8 cellular contexts compared by ENCODE assay signal in the genomic region with DNA sequence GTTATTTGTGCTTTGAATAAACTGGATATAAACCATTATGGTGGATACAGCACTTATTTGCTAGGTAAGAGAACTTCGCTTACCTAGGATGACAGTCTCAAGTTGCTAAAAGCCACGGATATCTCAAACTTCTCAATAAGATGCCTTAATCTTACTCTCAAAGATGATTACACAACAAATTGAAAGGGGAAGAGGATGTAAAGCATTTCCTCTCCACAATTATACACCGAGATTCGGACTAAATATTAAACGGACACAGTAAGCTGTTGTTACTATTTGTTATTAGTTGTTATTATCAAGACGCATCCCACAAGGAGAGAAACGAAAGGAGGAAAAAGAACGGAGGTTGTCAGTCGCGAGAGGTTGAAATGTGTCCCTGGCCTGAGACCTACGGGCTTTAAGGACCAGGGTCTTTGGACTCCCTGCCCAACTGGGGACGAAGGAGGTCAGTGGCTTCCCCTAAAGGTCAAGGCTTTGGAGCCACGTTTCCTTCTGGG. TPM values are rescaled to one million over a fixed set of nuclear protein-coding genes. Genes with fewer than 3 reads are reported as not detected.
DNase-seq lines count a peak whose midpoint lies in the region; ATAC-seq and TF ChIP-seq lines count a peak whose summit lies in the region.

No MANE protein-coding gene starts in this region.

- H3K4me3 Mint-ChIP-seq in H9: peak overlapping the region; percentile 95 to 98

- no peak overlapping the region for H4K5ac ChIP-seq in H9 (ENCODE audit: insufficient read length, low read depth, low read length)

- in situ Hi-C loops in SK-MEL-5 (cut with HindIII; ENCODE audit: low pct_unique_long_range_greater_than_20kb, low sequenced_read_pairs): no loop called here

- no peaks in the 10 kb centered on the region for H3K9me2 ChIP-seq in neural cell (ENCODE audit: insufficient read depth, low read length)

- H3K14ac ChIP-seq in H9 (ENCODE audit: insufficient read depth, low read length): peak overlapping the region; percentile 65; the same call in 1 of the 2 replicates

- peak overlapping the region; percentile 54 for H3K18ac ChIP-seq in H9 (ENCODE audit: insufficient read length, low read depth, low read length)

- WGBS in H9 (ENCODE audit: extremely low coverage, insufficient read length, low lambda C conversion rate): no CpG with 5 or more reads among the region's 13 CpGs

- H2AFZ ChIP-seq in H9 (ENCODE audit: low read length) (no peak overlapping the region), neural cell (ENCODE audit: low read depth, low read length) (peak overlapping the region; percentile 100)

- H2BK5ac ChIP-seq in H9 (ENCODE audit: insufficient read length, low read length): no peak overlapping the region

- no peak overlapping the region for H3K56ac ChIP-seq in H9 (ENCODE audit: insufficient read length, low read depth, low read length)

- no peak overlapping the region for H4K91ac ChIP-seq in H9 (ENCODE audit: insufficient read length, low read depth, low read length)

- H3K4me2 ChIP-seq in H9 (ENCODE audit: insufficient read depth, insufficient read length, low read length) (peak overlapping the region; percentile 91), neural cell (ENCODE audit: low read length) (peak overlapping the region; percentile 99)

- H4K20me1 ChIP-seq in H9 (ENCODE audit: control insufficient read depth, insufficient read depth, insufficient read length) (no peaks in the 10 kb centered on the region), neural cell (ENCODE audit: insufficient read depth) (no peaks in the 10 kb centered on the region)

- H3K27me3 Mint-ChIP-seq in H9 (ENCODE audit: low read depth): no peaks in the 10 kb centered on the region

- H3K4ac ChIP-seq in H9 (ENCODE audit: low read depth, low read length): no peak overlapping the region

- TF ChIP-seq RAD21 in neural cell (conservative IDR thresholded peaks at IDR 0.05): no peak

- no peak for TF ChIP-seq EP300 in neural cell (conservative IDR thresholded peaks at IDR 0.05; ENCODE audit: poor library complexity, severe bottlenecking)

- no peaks in the 10 kb centered on the region for H3K79me2 ChIP-seq in H9 (ENCODE audit: insufficient read depth, low read length)
- peaks cover 28% of the 10 kb centered on the region for H3K79me2 ChIP-seq in neural cell (replicated peaks; ENCODE audit: insufficient read depth, low read length)

- H3K36me3 Mint-ChIP-seq in H9 (ENCODE audit: insufficient read depth in 1 of 3, low read depth in 3 of 3): no peaks in the 10 kb centered on the region; a peak in 1 of 7 replicates

- peaks cover 10% of the 10 kb centered on the region for H3K23me2 ChIP-seq in H9 (ENCODE audit: insufficient read length, low read depth, low read length, poor library complexity, severe bottlenecking)

- DNase-seq in Ammon's horn (ENCODE audit: low spot score): peak; percentile 49
- no peak for DNase-seq in H9
- DNase-seq in SK-MEL-5 (ENCODE audit: low read depth, low spot score): peak; percentile 14
- no peak for DNase-seq in epithelial cell of prostate (ENCODE audit: low read depth, low spot score)
- DNase-seq in NCI-H526 (lab: John Stamatoyannopoulos, UW): no peak
- no peak for DNase-seq in cortex of kidney (lab: John Stamatoyannopoulos, UW)

- H3K36me3 ChIP-seq in neural cell (ENCODE audit: insufficient read depth, low read length): no peaks in the 10 kb centered on the region

- H3F3A ChIP-seq in neural cell (ENCODE audit: insufficient read depth, low read length, poor library complexity, severe bottlenecking): peaks cover 5% of the 10 kb centered on the region

- peaks cover 7 to 11% of the 10 kb centered on the region in 2 experiments for H3K4me1 Mint-ChIP-seq in H9

- no peak overlapping the region for H2BK12ac ChIP-seq in H9 (ENCODE audit: insufficient read length, low read depth, low read length)

- peak overlapping the region; percentile 48 to 99 (median 98) for H3K27ac Mint-ChIP-seq in H9

- H3K27me3 ChIP-seq in H9 (ENCODE audit: insufficient read depth, low read length): no peaks in the 10 kb centered on the region
- H3K27me3 ChIP-seq in neural cell (ENCODE audit: insufficient read depth, low read depth, low read length): no peaks in the 10 kb centered on the region

- ATAC-seq in GM21381 (IDR thresholded peaks at IDR 0.05; ENCODE audit: unreplicated experiment): no peak

- no peak overlapping the region for H4K8ac ChIP-seq in H9 (replicated peaks; ENCODE audit: insufficient read length, low read depth, low read length)

- no peaks in the 10 kb centered on the region; a peak in 1 of 5 replicates for H3K9me3 Mint-ChIP-seq in H9

- H3K4me1 ChIP-seq in H9 (ENCODE audit: insufficient read depth, low read length): 0 out of 2 replicates have a peak, but pooled peaks cover 3% of the 10 kb centered on the region

- TF ChIP-seq CTCF in H9 (conservative IDR thresholded peaks at IDR 0.05): no peak
- TF ChIP-seq CTCF in neural cell (IDR thresholded peaks at IDR 0.05; ENCODE audit: poor library complexity, severe bottlenecking): no peak

- H2AK5ac ChIP-seq in H9 (ENCODE audit: insufficient read length, low read length): no peak overlapping the region

- H3K23ac ChIP-seq in H9 (ENCODE audit: insufficient read length, low read depth, low read length): no peak overlapping the region

- no peak overlapping the region for H3K27ac ChIP-seq in H9 (ENCODE audit: insufficient read length, low read depth, low read length)
- H3K27ac ChIP-seq in epithelial cell of prostate: peak overlapping the region; percentile 84
- peak overlapping the region; percentile 80 for H3K27ac ChIP-seq in neural cell (ENCODE audit: low read length)

- no peaks in the 10 kb centered on the region for H3K9me3 ChIP-seq in H9 (ENCODE audit: control insufficient read depth, low read depth, low read length)
- H3K9me3 ChIP-seq in neural cell (ENCODE audit: low read length): no peaks in the 10 kb centered on the region

- H2BK20ac ChIP-seq in H9 (ENCODE audit: low read depth, low read length, poor library complexity, severe bottlenecking): no peak overlapping the region

- H3K79me1 ChIP-seq in H9 (ENCODE audit: insufficient read depth, low read depth, low read length, poor library complexity, severe bottlenecking): no peaks in the 10 kb centered on the region

- no peak overlapping the region for H2BK120ac ChIP-seq in H9 (ENCODE audit: low read depth, low read length, poor library complexity, severe bottlenecking)

- H3K4me3 ChIP-seq in neural cell (ENCODE audit: low read length): peak overlapping the region; percentile 95

- H3T11ph ChIP-seq in H9 (ENCODE audit: low read length): no peak overlapping the region

- H3K9ac ChIP-seq in H9 (ENCODE audit: extremely low read depth, insufficient read length, low read length) (peak overlapping the region; percentile 74), neural cell (ENCODE audit: low read length) (peak overlapping the region; percentile 87)

- H2BK15ac ChIP-seq in H9 (ENCODE audit: low read depth, low read length): no peak overlapping the region

TF ChIP-seq in neural cell, 6 proteins besides CTCF, POLR2A, EP300 and RAD21 (continues in another document):
- TF ChIP-seq SMC3 (conservative IDR thresholded peaks at IDR 0.05; ENCODE audit: poor library complexity) (no peak), MXI1 (conservative IDR thresholded peaks at IDR 0.05; ENCODE audit: poor library complexity, severe bottlenecking) (no peak), EZH2 (IDR thresholded peaks at IDR 0.05; ENCODE audit: borderline replicate concordance, insufficient read depth, low read length, poor library complexity, severe bottlenecking) (no peak), TAF1 (IDR thresholded peaks at IDR 0.05; ENCODE audit: low read depth) (no peak), POLR2AphosphoS5 (IDR thresholded peaks at IDR 0.05) (no peak)

RNA-seq across cellular contexts. Expression of a gene that starts 0.6 kb away (rescaled TPM):
- total RNA-seq in H9 (2021): 50.8 and 55.0 TPM in 2 replicates
- 173 and 184 TPM in 2 replicates for total RNA-seq in SK-MEL-5 (2014; rRNA removed; shearing (Covaris generic))
- 65.9 and 94.7 TPM in 2 replicates for polyA plus RNA-seq in SK-MEL-5 (2015; cell fraction: cytosol; rRNA removed)
- polyA plus RNA-seq in SK-MEL-5 (2015; cell fraction: nucleus; rRNA removed): 31.5 and 38.4 TPM in 2 replicates
- polyA plus RNA-seq in neural cell: 18.6 and 24.0 TPM in 2 replicates
- polyA minus RNA-seq in neural cell: 64.3 and 70.0 TPM in 2 replicates

RNA-seq across cellular contexts. Expression of a gene that starts 5.1 kb away (rescaled TPM):
- total RNA-seq in H9 (2021): 55.2 and 63.2 TPM in 2 replicates
- 62.8 and 68.8 TPM in 2 replicates for total RNA-seq in SK-MEL-5 (2014; rRNA removed; shearing (Covaris generic))
- polyA plus RNA-seq in SK-MEL-5 (2015; cell fraction: cytosol; rRNA removed): 60.6 and 62.5 TPM in 2 replicates
- 63.8 and 76.9 TPM in 2 replicates for polyA plus RNA-seq in SK-MEL-5 (2015; cell fraction: nucleus; rRNA removed)
- 36.6 and 40.7 TPM in 2 replicates for polyA plus RNA-seq in neural cell
- 11.7 and 13.4 TPM in 2 replicates for polyA minus RNA-seq in neural cell

RNA-seq across cellular contexts. Expression of a gene that starts 58.3 kb away (rescaled TPM):
- total RNA-seq in H9 (2021): 18.7 and 20.9 TPM in 2 replicates
- 11.3 and 12.5 TPM in 2 replicates for total RNA-seq in SK-MEL-5 (2014; rRNA removed; shearing (Covaris generic))
- polyA plus RNA-seq in SK-MEL-5 (2015; cell fraction: cytosol; rRNA removed): 15.8 and 16.8 TPM in 2 replicates
- polyA plus RNA-seq in SK-MEL-5 (2015; cell fraction: nucleus; rRNA removed): 14.0 and 18.1 TPM in 2 replicates
- 8.4 and 11.6 TPM in 2 replicates for polyA plus RNA-seq in neural cell
- 23.1 and 26.9 TPM in 2 replicates for polyA minus RNA-seq in neural cell

RNA-seq across cellular contexts. Expression of a gene that starts 58.3 kb away (rescaled TPM):
- 42.5 and 42.8 TPM in 2 replicates for total RNA-seq in H9 (2021)
- total RNA-seq in SK-MEL-5 (2014; rRNA removed; shearing (Covaris generic)): 36.2 and 42.0 TPM in 2 replicates
- 29.1 and 33.0 TPM in 2 replicates for polyA plus RNA-seq in SK-MEL-5 (2015; cell fraction: cytosol; rRNA removed)
- 8.8 and 17.1 TPM in 2 replicates for polyA plus RNA-seq in SK-MEL-5 (2015; cell fraction: nucleus; rRNA removed)
- polyA plus RNA-seq in neural cell: 48.9 and 76.0 TPM in 2 replicates
- 55.8 and 61.9 TPM in 2 replicates for polyA minus RNA-seq in neural cell

Comparison
In these comparisons a context has a peak if more than half of its experiments do, and no peak if none do; other contexts are left out.
1. DNase-seq: peak in Ammon's horn (single experiment) and SK-MEL-5 (single experiment); none in H9 (single experiment), epithelial cell of prostate (single experiment), NCI-H526 (0 of 2) and cortex of kidney (single experiment).